In genomic region chr1:229696385-229696784, GRCh38 we compare ENCODE assay signal across 1 cellular context.
TF ChIP-seq lines count a peak whose summit lies in the region.

No MANE protein-coding gene starts in this region.

TF ChIP-seq in GM23338, 12 proteins besides CTCF, POLR2A, EP300 and RAD21 (continued from another document):
- TF ChIP-seq REST (IDR thresholded peaks at IDR 0.05; ENCODE audit: unreplicated experiment): no peak
- no peak for TF ChIP-seq EZH2 (IDR thresholded peaks at IDR 0.05; ENCODE audit: low read depth, unreplicated experiment)
- no peak for TF ChIP-seq CREB1 (CRISPR knock-in tag; IDR thresholded peaks at IDR 0.05; ENCODE audit: low read depth)
- TF ChIP-seq ZNF462 (CRISPR knock-in tag; IDR thresholded peaks at IDR 0.05): no peak
